Comparison of ENCODE assay signal across 13 cellular contexts in the genomic region with DNA sequence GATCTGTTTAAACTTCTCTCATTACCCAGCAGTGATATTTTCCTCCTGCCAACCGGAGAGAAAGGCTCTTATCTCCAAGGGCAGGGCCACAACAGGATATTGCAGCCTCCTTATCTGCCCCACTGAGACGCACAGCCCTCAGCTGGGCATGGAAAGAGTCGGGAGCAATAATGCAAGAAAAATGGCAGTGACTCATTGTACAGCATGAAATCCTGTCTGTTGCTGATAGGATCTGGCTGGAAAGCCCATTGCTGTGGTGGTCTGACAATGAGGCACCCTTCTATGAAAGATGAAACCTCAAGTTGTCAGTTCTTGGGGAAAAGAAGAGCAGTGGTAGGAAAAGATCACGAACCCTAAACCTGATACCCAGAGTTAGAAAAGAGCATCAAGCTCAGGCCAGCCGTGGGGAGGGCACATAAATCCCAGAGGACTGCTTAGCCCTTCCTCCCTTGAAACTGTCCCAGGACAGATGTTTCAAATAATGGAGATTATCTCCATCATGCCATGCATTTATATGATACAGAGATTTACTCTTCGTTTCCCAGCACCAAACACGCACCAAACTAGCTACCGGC. TPM values are rescaled to one million over a fixed set of nuclear protein-coding genes. Genes with fewer than 3 reads are reported as not detected.
DNase-seq lines count a peak whose midpoint lies in the region; ATAC-seq, FAIRE-seq and TF ChIP-seq lines count a peak whose summit lies in the region.
"Had no signal": no experiment of that assay in that cellular context is flagged by ENCODE, and none has a peak within 500 bp of the region (broad histone marks: within the 10 kb centered on the region; RNA-seq: fewer than 3 reads in every experiment).

No MANE protein-coding gene starts in this region.

- H3K9ac ChIP-seq in GM23248 = no peak overlapping the region
- no peak overlapping the region for H3K9ac ChIP-seq in SK-N-SH

- H3K4me2 ChIP-seq in GM23248 (ENCODE audit: unreplicated experiment) (peak overlapping the region; percentile 18), SK-N-SH (peak overlapping the region; percentile 44)

- TF ChIP-seq CTCF in SK-N-SH (IDR thresholded peaks at IDR 0.05) (no peak), pancreas (IDR thresholded peaks at IDR 0.05) (no peak)

- FAIRE-seq in pancreas (lab: Jason Lieb, UNC) = no peak

- H3K36me3 ChIP-seq in GM23248 (ENCODE audit: low read depth) (no peaks in the 10 kb centered on the region), SK-N-SH (replicated peaks in 1 of 2; ENCODE audit: control insufficient read depth in 1 of 2, insufficient read depth in 2 of 2, low read length in 1 of 2) (peaks cover 0 to 5% of the 10 kb centered on the region in 2 experiments), pancreas (no peaks in the 10 kb centered on the region)

- H4K20me1 ChIP-seq in GM23248 (ENCODE audit: insufficient read depth) (no peaks in the 10 kb centered on the region), SK-N-SH (ENCODE audit: insufficient read depth) (no peaks in the 10 kb centered on the region)

- H3K9me3 ChIP-seq in GM23248 (ENCODE audit: low read depth) (no peaks in the 10 kb centered on the region), SK-N-SH (no peaks in the 10 kb centered on the region), pancreas (no peaks in the 10 kb centered on the region)

- H3K27me3 ChIP-seq in GM23248 (replicated peaks; ENCODE audit: insufficient read depth) (no peaks in the 10 kb centered on the region), SK-N-SH (ENCODE audit: insufficient read depth) (no peaks in the 10 kb centered on the region), pancreas (no peaks in the 10 kb centered on the region)

- H3K4me3 ChIP-seq in GM23248 (no peak overlapping the region), SK-N-SH (ENCODE audit: low read depth in 2 of 2, low read length in 1 of 2) (peak overlapping the region in 1 of 2 experiments; percentile 2; a peak in 1 of 4 replicates), pancreas (no peak overlapping the region)
- H3K4me3 ChIP-seq: dorsolateral prefrontal cortex had no signal

- CTCF ChIA-PET in SK-N-SH (lab: Yijun Ruan, JAX) = interaction anchor here (0.7 to 6.1 kb wide), 18 partner anchors 11 to 292 kb away, joined by 3 to 50 read pairs (median 4); no protein-coding TSS in a partner anchor

- no peaks in the 10 kb centered on the region for H3K9me2 ChIP-seq in GM23248 (ENCODE audit: insufficient read depth)
- no peaks in the 10 kb centered on the region for H3K9me2 ChIP-seq in SK-N-SH

- H3K4me1 ChIP-seq in GM23248 (ENCODE audit: insufficient read depth) (peaks cover 22% of the 10 kb centered on the region), SK-N-SH (ENCODE audit: control insufficient read depth in 1 of 2, insufficient read depth in 2 of 2, low read depth in 1 of 2, low read length in 1 of 2) (peaks cover 0 to 73% of the 10 kb centered on the region in 2 experiments; a peak in 2 of 4 replicates), pancreas (peaks cover 0 to 6% (median 5%) of the 10 kb centered on the region in 3 donors)

- in situ Hi-C loops in GM23248 (cut with MboI) (no loop called here), G401 (cut with HindIII; ENCODE audit: low sequenced_read_pairs) (no loop called here)

- peaks cover 10% of the 10 kb centered on the region; the same call in 1 of the 2 replicates for H3F3A ChIP-seq in GM23248 (ENCODE audit: insufficient read depth)
- no peaks in the 10 kb centered on the region for H3F3A ChIP-seq in SK-N-SH (replicated peaks; ENCODE audit: insufficient read depth)

- peak; percentile 62 to 80 (median 73) for ATAC-seq in pancreas
- ATAC-seq in HG02623 (IDR thresholded peaks at IDR 0.05; ENCODE audit: unreplicated experiment) = no peak
- ATAC-seq in GM18517 (IDR thresholded peaks at IDR 0.05; ENCODE audit: unreplicated experiment) = no peak
- ATAC-seq: HCT116; stimulated activated naive B cell treated with anti-CD40 and anti-IgM and Interleukin-4, amounts not matched to agents 10 μg/mL and 1 μg/mL and 100 μg/mL, for 72 hours had no signal

- intact Hi-C loops in pancreas (cut with DNase I) = no loop called here

- TF ChIP-seq EP300 in SK-N-SH (IDR thresholded peaks at IDR 0.05; ENCODE audit: borderline replicate concordance in 1 of 2, low read depth in 1 of 2, low read length in 1 of 2) = peak in 1 of 2 experiments; percentile 87; a peak in 2 of 4 replicates

- H3K27ac ChIP-seq in GM23248 (no peak overlapping the region), SK-N-SH (ENCODE audit: low read depth in 2 of 2, low read length in 1 of 2) (peak overlapping the region; percentile 25 to 100), pancreas (no peak overlapping the region)
- H3K27ac ChIP-seq: dorsolateral prefrontal cortex had no signal

- TF ChIP-seq RAD21 in SK-N-SH (IDR thresholded peaks at IDR 0.05; ENCODE audit: low read length) = peak; percentile 38

- 48 to 49% methylated on average over 8 of the region's 8 CpGs for WGBS in GM23248 (ENCODE audit: low coverage in 1 of 2, low lambda C conversion rate in 2 of 2, missing lambda C conversion rate in 2 of 2), 2 experiments
- WGBS in SK-N-SH (ENCODE audit: low lambda C conversion rate) = 4% methylated on average over 8 of the region's 8 CpGs
- WGBS in pancreas, 2 donors = 59 to 61% methylated on average over 8 of the region's 8 CpGs

- H3K79me2 ChIP-seq in GM23248 (ENCODE audit: insufficient read depth) (no peaks in the 10 kb centered on the region), SK-N-SH (ENCODE audit: insufficient read depth) (no peaks in the 10 kb centered on the region)

- DNase-seq in GM23248 = peak; percentile 75
- DNase-seq in SK-N-SH = peak; percentile 81
- peak; percentile 94 for DNase-seq in fibroblast of gingiva (ENCODE audit: low read depth)
- DNase-seq in pancreas = no peak
- DNase-seq in G401 (ENCODE audit: low spot score) = no peak
- DNase-seq in NCI-H1694 treated with DMSO at 0.1 percent for 48 hours (lab: John Stamatoyannopoulos, UW) = no peak
- DNase-seq: activated CD8-positive, alpha-beta memory T cell treated with anti-CD3 and anti-CD28 coated beads, Interleukin-2, amount 50 U/mL, for 4 hours; dorsolateral prefrontal cortex; stimulated activated naive B cell treated with anti-CD40 and anti-IgM and Interleukin-4, amounts not matched to agents 10 μg/mL and 1 μg/mL and 100 μg/mL, for 72 hours; SW 1271 had no signal

- POLR2A ChIA-PET in SK-N-SH (lab: Yijun Ruan, JAX) = interaction anchor here (0.6 to 3.9 kb wide), 16 partner anchors 8 to 71 kb away, joined by 3 to 101 read pairs (median 5); no protein-coding TSS in a partner anchor

- H2AFZ ChIP-seq in GM23248 = 0 out of 2 replicates have a peak overlapping the region, but pooled peaks have one; percentile 3
- H2AFZ ChIP-seq in SK-N-SH (ENCODE audit: low read depth) = peak overlapping the region; percentile 59; the same call in 1 of the 2 replicates

TF ChIP-seq in SK-N-SH, 30 proteins besides CTCF, POLR2A, EP300 and RAD21 (continues in another document):
- TF ChIP-seq FOXM1 (IDR thresholded peaks at IDR 0.05; ENCODE audit: low read depth) (no peak), YY1 (IDR thresholded peaks at IDR 0.05; ENCODE audit: low read depth) (no peak), POLR2AphosphoS5 (IDR thresholded peaks at IDR 0.05; ENCODE audit: low read depth, low read length) (no peak), SMC3 (IDR thresholded peaks at IDR 0.05; ENCODE audit: low read depth, low read length) (peak; percentile 15; the same call in 1 of the 2 replicates), RCOR1 (IDR thresholded peaks at IDR 0.05; ENCODE audit: low read length) (peak; percentile 42), TCF12 (IDR thresholded peaks at IDR 0.05) (peak; percentile 45; the same call in 1 of the 2 replicates), GABPA (IDR thresholded peaks at IDR 0.05; ENCODE audit: low read depth) (no peak), NFIC (IDR thresholded peaks at IDR 0.05; ENCODE audit: borderline replicate concordance) (no peak), SIN3A (IDR thresholded peaks at IDR 0.05; ENCODE audit: borderline replicate concordance, low read depth, low read length) (no peak), FOXJ3 (CRISPR knock-in tag; IDR thresholded peaks at IDR 0.05) (peak; percentile 87), GATA2 (CRISPR knock-in tag; IDR thresholded peaks at IDR 0.05) (peak; percentile 97), JUND (IDR thresholded peaks at IDR 0.05) (peak; percentile 24; the same call in 1 of the 2 replicates), ELF1 (IDR thresholded peaks at IDR 0.05) (no peak)
- TF ChIP-seq, protein P1, sequence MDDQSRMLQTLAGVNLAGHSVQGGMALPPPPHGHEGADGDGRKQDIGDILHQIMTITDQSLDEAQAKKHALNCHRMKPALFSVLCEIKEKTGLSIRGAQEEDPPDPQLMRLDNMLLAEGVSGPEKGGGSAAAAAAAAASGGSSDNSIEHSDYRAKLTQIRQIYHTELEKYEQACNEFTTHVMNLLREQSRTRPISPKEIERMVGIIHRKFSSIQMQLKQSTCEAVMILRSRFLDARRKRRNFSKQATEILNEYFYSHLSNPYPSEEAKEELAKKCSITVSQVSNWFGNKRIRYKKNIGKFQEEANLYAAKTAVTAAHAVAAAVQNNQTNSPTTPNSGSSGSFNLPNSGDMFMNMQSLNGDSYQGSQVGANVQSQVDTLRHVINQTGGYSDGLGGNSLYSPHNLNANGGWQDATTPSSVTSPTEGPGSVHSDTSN (IDR thresholded peaks at IDR 0.05) = no peak
- TF ChIP-seq, protein P2, sequence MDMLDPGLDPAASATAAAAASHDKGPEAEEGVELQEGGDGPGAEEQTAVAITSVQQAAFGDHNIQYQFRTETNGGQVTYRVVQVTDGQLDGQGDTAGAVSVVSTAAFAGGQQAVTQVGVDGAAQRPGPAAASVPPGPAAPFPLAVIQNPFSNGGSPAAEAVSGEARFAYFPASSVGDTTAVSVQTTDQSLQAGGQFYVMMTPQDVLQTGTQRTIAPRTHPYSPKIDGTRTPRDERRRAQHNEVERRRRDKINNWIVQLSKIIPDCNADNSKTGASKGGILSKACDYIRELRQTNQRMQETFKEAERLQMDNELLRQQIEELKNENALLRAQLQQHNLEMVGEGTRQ (IDR thresholded peaks at IDR 0.05; ENCODE audit: borderline replicate concordance, low read depth, low read length) = no peak
- TF ChIP-seq, protein P3, sequence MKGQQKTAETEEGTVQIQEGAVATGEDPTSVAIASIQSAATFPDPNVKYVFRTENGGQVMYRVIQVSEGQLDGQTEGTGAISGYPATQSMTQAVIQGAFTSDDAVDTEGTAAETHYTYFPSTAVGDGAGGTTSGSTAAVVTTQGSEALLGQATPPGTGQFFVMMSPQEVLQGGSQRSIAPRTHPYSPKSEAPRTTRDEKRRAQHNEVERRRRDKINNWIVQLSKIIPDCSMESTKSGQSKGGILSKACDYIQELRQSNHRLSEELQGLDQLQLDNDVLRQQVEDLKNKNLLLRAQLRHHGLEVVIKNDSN (IDR thresholded peaks at IDR 0.05; ENCODE audit: borderline replicate concordance, low read depth) = no peak

RNA-seq across cellular contexts. Expression of a gene that starts 47.0 kb away (rescaled TPM):
- 20.2 and 27.8 TPM in 2 replicates for total RNA-seq in GM23248 (2014; rRNA removed; shearing (Covaris generic))
- polyA plus RNA-seq in GM23248 (2016; fragmentation: Nextera tagmentation; extraction: Ambion mirVana) (8.4 and 9.2 TPM in 2 replicates), SK-N-SH (2012; rRNA removed) (6.7 and 8.6 TPM in 2 replicates), pancreas (1 to 10 TPM; 2.9 to 4.1 TPM)
- polyA plus RNA-seq in SK-N-SH (2012; cell fraction: cytosol; rRNA removed) = 7.3 and 7.7 TPM in 2 replicates
- 7.3 and 12.9 TPM in 2 replicates for polyA plus RNA-seq in SK-N-SH (2012; cell fraction: nucleus; rRNA removed)
- total RNA-seq in pancreas = 1 to 10 TPM; 1.3 to 3.5 (median 2.4) TPM
- total RNA-seq in G401 (2014; rRNA removed; shearing (Covaris generic)) = 17.2 and 21.4 TPM in 2 replicates

Comparison
In these comparisons a context has a peak if more than half of its experiments do, and no peak if none do; other contexts are left out.
1. DNase-seq: peak in GM23248 (single experiment), SK-N-SH (single experiment) and fibroblast of gingiva (single experiment); none in pancreas (0 of 6), G401 (single experiment) and NCI-H1694 treated with DMSO at 0.1 percent for 48 hours (single experiment).
2. H3K27ac ChIP-seq: peak in SK-N-SH (2 of 2); none in GM23248 (single experiment) and pancreas (0 of 4).
3. ATAC-seq: peak in pancreas (4 of 4); none in HG02623 (single experiment) and GM18517 (single experiment).